1 cellular context compared by ENCODE assay signal in the genomic region with DNA sequence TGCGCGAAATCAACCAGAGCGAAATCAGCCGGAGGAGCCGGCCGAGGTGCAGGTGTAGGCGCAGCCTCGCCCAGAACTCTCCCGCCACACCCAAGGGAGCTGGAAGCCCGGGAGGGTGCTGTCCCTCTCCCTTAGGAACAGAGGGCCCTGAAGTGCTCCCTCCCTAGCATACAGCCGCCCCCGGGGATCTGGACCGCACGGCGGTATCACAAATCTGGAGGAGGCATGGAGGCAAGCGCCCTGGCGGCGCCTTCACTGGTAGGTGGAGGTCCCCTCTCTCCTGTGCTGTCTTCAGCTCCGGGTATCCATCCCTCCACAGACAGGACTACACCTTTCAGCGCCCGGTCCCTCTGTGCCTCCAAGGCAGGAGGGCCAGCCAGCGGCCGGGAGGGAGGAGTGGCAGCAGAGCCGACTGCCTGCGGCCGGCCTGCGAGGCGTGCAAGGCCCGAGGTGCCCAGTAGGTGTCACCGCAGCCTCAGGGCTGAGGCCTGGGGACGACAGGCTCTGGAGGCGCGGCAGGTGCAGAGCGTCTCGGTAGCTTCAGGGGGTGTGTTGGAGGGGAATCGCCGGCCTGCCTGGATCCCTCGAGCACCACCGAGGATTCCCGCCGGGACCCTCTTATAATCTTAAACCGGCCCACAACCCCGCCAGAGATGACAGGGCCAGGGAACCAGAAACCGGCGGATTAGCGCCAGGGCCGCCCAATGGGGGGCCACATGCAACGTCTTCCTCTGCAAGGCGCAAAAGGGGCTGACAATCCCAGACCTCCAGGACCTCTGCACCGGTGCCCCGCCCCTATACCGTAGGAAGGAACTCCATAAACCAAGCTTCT.
TF ChIP-seq lines count a peak whose summit lies in the region.

No MANE protein-coding gene starts in this region.

TF ChIP-seq in HepG2, 621 proteins besides CTCF, POLR2A, EP300 and RAD21 (continued from another document):
- TF ChIP-seq, protein P1, sequence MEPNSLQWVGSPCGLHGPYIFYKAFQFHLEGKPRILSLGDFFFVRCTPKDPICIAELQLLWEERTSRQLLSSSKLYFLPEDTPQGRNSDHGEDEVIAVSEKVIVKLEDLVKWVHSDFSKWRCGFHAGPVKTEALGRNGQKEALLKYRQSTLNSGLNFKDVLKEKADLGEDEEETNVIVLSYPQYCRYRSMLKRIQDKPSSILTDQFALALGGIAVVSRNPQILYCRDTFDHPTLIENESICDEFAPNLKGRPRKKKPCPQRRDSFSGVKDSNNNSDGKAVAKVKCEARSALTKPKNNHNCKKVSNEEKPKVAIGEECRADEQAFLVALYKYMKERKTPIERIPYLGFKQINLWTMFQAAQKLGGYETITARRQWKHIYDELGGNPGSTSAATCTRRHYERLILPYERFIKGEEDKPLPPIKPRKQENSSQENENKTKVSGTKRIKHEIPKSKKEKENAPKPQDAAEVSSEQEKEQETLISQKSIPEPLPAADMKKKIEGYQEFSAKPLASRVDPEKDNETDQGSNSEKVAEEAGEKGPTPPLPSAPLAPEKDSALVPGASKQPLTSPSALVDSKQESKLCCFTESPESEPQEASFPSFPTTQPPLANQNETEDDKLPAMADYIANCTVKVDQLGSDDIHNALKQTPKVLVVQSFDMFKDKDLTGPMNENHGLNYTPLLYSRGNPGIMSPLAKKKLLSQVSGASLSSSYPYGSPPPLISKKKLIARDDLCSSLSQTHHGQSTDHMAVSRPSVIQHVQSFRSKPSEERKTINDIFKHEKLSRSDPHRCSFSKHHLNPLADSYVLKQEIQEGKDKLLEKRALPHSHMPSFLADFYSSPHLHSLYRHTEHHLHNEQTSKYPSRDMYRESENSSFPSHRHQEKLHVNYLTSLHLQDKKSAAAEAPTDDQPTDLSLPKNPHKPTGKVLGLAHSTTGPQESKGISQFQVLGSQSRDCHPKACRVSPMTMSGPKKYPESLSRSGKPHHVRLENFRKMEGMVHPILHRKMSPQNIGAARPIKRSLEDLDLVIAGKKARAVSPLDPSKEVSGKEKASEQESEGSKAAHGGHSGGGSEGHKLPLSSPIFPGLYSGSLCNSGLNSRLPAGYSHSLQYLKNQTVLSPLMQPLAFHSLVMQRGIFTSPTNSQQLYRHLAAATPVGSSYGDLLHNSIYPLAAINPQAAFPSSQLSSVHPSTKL (CRISPR knock-in tag; IDR thresholded peaks at IDR 0.05): peak; percentile 47; the same call in 1 of the 2 replicates
- no peak for TF ChIP-seq ZNF577 (CRISPR knock-in tag; IDR thresholded peaks at IDR 0.05; ENCODE audit: borderline replicate concordance, low read depth)
- TF ChIP-seq ZNF230 (CRISPR knock-in tag; IDR thresholded peaks at IDR 0.05): no peak; the same call in 1 of the 2 replicates
- TF ChIP-seq CBFB (CRISPR knock-in tag; IDR thresholded peaks at IDR 0.05): peak; percentile 78
- TF ChIP-seq, protein P2, sequence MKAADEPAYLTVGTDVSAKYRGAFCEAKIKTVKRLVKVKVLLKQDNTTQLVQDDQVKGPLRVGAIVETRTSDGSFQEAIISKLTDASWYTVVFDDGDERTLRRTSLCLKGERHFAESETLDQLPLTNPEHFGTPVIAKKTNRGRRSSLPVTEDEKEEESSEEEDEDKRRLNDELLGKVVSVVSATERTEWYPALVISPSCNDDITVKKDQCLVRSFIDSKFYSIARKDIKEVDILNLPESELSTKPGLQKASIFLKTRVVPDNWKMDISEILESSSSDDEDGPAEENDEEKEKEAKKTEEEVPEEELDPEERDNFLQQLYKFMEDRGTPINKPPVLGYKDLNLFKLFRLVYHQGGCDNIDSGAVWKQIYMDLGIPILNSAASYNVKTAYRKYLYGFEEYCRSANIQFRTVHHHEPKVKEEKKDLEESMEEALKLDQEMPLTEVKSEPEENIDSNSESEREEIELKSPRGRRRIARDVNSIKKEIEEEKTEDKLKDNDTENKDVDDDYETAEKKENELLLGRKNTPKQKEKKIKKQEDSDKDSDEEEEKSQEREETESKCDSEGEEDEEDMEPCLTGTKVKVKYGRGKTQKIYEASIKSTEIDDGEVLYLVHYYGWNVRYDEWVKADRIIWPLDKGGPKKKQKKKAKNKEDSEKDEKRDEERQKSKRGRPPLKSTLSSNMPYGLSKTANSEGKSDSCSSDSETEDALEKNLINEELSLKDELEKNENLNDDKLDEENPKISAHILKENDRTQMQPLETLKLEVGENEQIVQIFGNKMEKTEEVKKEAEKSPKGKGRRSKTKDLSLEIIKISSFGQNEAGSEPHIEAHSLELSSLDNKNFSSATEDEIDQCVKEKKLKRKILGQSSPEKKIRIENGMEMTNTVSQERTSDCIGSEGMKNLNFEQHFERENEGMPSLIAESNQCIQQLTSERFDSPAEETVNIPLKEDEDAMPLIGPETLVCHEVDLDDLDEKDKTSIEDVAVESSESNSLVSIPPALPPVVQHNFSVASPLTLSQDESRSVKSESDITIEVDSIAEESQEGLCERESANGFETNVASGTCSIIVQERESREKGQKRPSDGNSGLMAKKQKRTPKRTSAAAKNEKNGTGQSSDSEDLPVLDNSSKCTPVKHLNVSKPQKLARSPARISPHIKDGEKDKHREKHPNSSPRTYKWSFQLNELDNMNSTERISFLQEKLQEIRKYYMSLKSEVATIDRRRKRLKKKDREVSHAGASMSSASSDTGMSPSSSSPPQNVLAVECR (CRISPR knock-in tag; IDR thresholded peaks at IDR 0.05; ENCODE audit: borderline replicate concordance): 0 out of 2 replicates have a peak, but pooled peaks have one; percentile 2
- TF ChIP-seq ZNF713 (CRISPR knock-in tag; IDR thresholded peaks at IDR 0.05): no peak
- no peak for TF ChIP-seq ZNF253 (CRISPR knock-in tag; IDR thresholded peaks at IDR 0.05; ENCODE audit: borderline replicate concordance)
- no peak for TF ChIP-seq ZNF761 (CRISPR knock-in tag; conservative IDR thresholded peaks at IDR 0.05)
- TF ChIP-seq SMC3 (IDR thresholded peaks at IDR 0.05; ENCODE audit: low read length): peak; percentile 46; the same call in 1 of the 2 replicates
- 0 out of 2 replicates have a peak, but pooled peaks have one; percentile 41 for TF ChIP-seq ZSCAN12 (CRISPR knock-in tag; IDR thresholded peaks at IDR 0.05)
- TF ChIP-seq, protein P3, sequence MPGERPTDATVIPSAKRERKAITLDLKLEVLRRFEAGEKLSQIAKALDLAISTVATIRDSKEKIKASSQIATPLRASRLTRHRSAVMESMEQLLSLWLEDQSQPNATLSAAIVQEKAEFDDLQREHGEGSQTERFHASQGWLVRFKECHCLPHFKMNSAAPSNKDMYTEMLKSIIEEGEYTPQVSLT (CRISPR knock-in tag; IDR thresholded peaks at IDR 0.05; ENCODE audit: borderline replicate concordance, low read depth): no peak
- TF ChIP-seq FOXO1 (CRISPR knock-in tag; IDR thresholded peaks at IDR 0.05): peak; percentile 77
- no peak for TF ChIP-seq ZNF446 (CRISPR knock-in tag; IDR thresholded peaks at IDR 0.05)
- TF ChIP-seq, protein P4, sequence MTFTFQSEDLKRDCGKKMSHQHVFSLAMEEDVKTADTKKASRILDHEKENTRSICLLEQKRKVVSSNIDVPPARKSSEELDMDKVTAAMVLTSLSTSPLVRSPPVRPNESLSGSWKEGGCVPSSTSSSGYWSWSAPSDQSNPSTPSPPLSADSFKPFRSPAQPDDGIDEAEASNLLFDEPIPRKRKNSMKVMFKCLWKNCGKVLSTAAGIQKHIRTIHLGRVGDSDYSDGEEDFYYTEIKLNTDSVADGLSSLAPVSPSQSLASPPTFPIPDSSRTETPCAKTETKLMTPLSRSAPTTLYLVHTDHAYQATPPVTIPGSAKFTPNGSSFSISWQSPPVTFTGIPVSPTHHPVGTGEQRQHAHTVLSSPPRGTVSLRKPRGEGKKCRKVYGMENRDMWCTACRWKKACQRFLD (CRISPR knock-in tag; IDR thresholded peaks at IDR 0.05; ENCODE audit: borderline replicate concordance): no peak; the same call in 1 of the 2 replicates
- TF ChIP-seq SSRP1 (CRISPR knock-in tag; IDR thresholded peaks at IDR 0.05): no peak
- no peak for TF ChIP-seq GABPA (IDR thresholded peaks at IDR 0.05; ENCODE audit: low read depth, low read length)
- no peak for TF ChIP-seq GABPA (CRISPR knock-in tag; IDR thresholded peaks at IDR 0.05; ENCODE audit: low read depth)
- peak; percentile 32 for TF ChIP-seq RBM39 (IDR thresholded peaks at IDR 0.05; ENCODE audit: low read depth, low read length, poor library complexity, severe bottlenecking)
- peak; percentile 45; the same call in 1 of the 2 replicates for TF ChIP-seq ETV5 (CRISPR knock-in tag; IDR thresholded peaks at IDR 0.05; ENCODE audit: borderline replicate concordance)
- TF ChIP-seq HES4 (CRISPR knock-in tag; IDR thresholded peaks at IDR 0.05; ENCODE audit: borderline replicate concordance): no peak
- TF ChIP-seq JARID2 (CRISPR knock-in tag; IDR thresholded peaks at IDR 0.05; ENCODE audit: insufficient replicate concordance): no peak
- 0 out of 2 replicates have a peak, but pooled peaks have one; percentile 51 for TF ChIP-seq ZBTB7A (CRISPR knock-in tag; IDR thresholded peaks at IDR 0.05)
- TF ChIP-seq ZNF572 (CRISPR knock-in tag; IDR thresholded peaks at IDR 0.05): no peak; the same call in 1 of the 2 replicates
- TF ChIP-seq ZNF562 (CRISPR knock-in tag; IDR thresholded peaks at IDR 0.05; ENCODE audit: borderline replicate concordance): no peak
- TF ChIP-seq, protein P5, sequence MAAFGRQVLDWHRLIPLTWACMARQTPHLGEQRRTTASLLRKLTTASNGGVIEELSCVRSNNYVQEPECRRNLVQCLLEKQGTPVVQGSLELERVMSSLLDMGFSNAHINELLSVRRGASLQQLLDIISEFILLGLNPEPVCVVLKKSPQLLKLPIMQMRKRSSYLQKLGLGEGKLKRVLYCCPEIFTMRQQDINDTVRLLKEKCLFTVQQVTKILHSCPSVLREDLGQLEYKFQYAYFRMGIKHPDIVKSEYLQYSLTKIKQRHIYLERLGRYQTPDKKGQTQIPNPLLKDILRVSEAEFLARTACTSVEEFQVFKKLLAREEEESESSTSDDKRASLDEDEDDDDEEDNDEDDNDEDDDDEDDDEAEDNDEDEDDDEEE (CRISPR knock-in tag; IDR thresholded peaks at IDR 0.05): no peak; the same call in 1 of the 2 replicates
- TF ChIP-seq, protein P6, sequence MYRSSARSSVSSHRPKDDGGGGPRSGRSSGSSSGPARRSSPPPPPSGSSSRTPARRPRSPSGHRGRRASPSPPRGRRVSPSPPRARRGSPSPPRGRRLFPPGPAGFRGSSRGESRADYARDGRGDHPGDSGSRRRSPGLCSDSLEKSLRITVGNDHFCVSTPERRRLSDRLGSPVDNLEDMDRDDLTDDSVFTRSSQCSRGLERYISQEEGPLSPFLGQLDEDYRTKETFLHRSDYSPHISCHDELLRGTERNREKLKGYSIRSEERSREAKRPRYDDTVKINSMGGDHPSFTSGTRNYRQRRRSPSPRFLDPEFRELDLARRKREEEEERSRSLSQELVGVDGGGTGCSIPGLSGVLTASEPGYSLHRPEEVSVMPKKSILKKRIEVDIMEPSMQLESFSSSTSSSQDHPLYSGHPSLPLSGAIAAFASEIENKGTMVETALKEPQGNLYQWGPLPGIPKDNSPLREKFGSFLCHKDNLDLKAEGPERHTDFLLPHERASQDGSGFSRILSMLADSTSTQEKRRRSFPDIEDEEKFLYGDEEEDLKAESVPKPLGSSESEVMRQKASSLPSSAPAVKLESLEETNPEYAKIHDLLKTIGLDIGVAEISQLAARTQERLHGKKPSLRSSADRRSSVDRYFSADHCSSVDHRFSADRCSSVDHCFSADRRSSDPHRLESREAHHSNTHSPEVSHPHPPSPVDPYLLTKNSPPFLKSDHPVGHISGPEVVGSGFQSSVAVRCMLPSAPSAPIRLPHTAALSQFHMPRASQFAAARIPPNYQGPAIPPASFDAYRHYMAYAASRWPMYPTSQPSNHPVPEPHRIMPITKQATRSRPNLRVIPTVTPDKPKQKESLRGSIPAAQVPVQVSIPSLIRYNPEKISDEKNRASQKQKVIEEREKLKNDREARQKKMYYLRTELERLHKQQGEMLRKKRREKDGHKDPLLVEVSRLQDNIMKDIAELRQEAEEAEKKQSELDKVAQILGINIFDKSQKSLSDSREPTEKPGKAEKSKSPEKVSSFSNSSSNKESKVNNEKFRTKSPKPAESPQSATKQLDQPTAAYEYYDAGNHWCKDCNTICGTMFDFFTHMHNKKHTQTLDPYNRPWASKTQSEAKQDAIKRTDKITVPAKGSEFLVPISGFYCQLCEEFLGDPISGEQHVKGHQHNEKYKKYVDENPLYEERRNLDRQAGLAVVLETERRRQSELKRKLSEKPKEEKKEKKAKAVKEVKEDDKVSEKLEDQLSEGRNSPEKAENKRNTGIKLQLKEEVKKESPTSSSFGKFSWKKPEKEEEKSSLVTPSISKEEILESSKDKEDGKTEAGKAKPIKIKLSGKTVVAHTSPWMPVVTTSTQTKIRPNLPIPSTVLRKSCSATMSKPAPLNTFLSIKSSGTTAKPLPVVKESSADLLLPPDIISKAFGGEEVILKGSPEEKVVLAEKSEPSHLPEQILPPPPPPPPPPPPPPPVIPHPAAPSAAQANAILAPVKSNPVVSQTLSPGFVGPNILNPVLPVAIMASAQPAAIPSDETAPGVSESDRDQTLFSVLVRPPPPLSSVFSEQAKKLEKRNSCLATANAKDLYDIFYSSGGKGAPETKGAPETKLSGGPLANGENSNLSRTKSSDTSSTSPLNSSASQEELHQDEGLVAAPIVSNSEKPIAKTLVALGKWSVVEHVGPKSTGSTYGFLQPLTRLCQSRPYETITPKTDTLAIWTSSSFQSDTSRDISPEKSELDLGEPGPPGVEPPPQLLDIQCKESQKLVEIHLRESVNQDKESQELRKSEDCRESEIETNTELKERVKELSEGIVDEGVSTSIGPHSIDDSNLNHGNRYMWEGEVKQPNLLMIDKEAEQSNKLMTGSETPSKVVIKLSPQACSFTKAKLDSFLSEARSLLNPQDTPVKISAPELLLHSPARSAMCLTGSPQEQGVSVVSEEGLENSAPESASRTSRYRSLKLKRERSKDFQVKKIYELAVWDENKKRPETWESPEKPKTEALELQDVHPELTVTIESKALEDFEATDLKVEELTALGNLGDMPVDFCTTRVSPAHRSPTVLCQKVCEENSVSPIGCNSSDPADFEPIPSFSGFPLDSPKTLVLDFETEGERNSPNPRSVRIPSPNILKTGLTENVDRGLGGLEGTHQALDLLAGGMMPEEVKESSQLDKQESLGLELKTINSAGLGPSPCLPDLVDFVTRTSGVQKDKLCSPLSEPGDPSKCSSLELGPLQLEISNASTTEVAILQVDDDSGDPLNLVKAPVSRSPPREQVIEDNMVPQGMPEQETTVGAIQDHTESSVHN (CRISPR knock-in tag; IDR thresholded peaks at IDR 0.05): no peak
- TF ChIP-seq GTF2F1 (IDR thresholded peaks at IDR 0.05; ENCODE audit: low read length): no peak
- TF ChIP-seq PHF5A (CRISPR knock-in tag; IDR thresholded peaks at IDR 0.05; ENCODE audit: low read depth, unreplicated experiment): no peak
- no peak for TF ChIP-seq ZSCAN29 (CRISPR knock-in tag; conservative IDR thresholded peaks at IDR 0.05)
- TF ChIP-seq TBP (CRISPR knock-in tag; IDR thresholded peaks at IDR 0.05): no peak
- TF ChIP-seq HNF4G (IDR thresholded peaks at IDR 0.05; ENCODE audit: borderline replicate concordance, low read depth, low read length): no peak
- peak; percentile 54; the same call in 1 of the 2 replicates for TF ChIP-seq HNF4G (CRISPR knock-in tag; IDR thresholded peaks at IDR 0.05; ENCODE audit: borderline replicate concordance, low read depth)
- peak; percentile 58 for TF ChIP-seq TBX2 (CRISPR knock-in tag; IDR thresholded peaks at IDR 0.05; ENCODE audit: borderline replicate concordance)
- TF ChIP-seq HNRNPK (IDR thresholded peaks at IDR 0.05; ENCODE audit: low read depth, low read length, poor library complexity, severe bottlenecking): no peak
TF ChIP-seq in HepG2: peak in this region for 171.
